In the genomic region with DNA sequence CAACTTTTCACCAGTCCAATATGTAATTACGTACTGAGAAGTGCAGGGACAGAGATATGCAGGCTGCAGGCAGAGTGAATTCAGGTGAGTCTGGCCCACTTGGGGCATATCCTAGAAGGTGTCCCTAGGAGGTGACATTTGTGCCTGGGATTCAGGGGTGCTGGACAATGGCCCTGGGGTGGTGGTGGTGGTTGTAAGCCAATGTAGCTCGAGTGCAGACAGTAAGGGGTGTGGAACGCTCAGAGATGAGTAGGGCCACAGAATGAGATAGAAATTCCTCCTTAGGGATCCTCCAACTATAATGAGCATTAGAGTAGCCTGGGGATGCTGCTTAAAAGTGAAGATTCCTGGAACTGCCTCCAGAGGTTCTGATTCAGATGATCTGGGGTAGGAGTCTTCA, we compare ENCODE assay signal across 26 cellular contexts.
"Had no signal": no experiment of that assay in that cellular context is flagged by ENCODE, and none has a peak within 500 bp of the region (broad histone marks: within the 10 kb centered on the region; RNA-seq: fewer than 3 reads in every experiment).

No MANE protein-coding gene starts in this region.

- DNase-seq: activated effector memory CD4-positive, alpha-beta T cell treated with anti-CD3 and anti-CD28 coated beads, Interleukin-2, amount 50 U/mL, for 16 hours; activated effector memory CD4-positive, alpha-beta T cell treated with Interleukin-2 at 50 U/mL for 16 hours; activated gamma-delta T cell; activated gamma-delta T cell treated with Interleukin-2 at 50 U/mL for 16 hours; activated naive CD4-positive, alpha-beta T cell; activated naive CD4-positive, alpha-beta T cell treated with anti-CD3 and anti-CD28 coated beads for 36 hours; activated naive CD4-positive, alpha-beta T cell treated with anti-CD3 and anti-CD28 coated beads, Interleukin-2, amount 10 ng/mL, durations not matched to agents 7 days and 5 days; activated naive CD4-positive, alpha-beta T cell treated with anti-CD3 and anti-CD28 coated beads, Interleukin-2, amount 50 U/mL, for 16 hours; activated naive CD4-positive, alpha-beta T cell treated with Interleukin-2 at 50 U/mL for 16 hours; activated naive CD8-positive, alpha-beta T cell treated with anti-CD3 and anti-CD28 coated beads for 36 hours; activated naive CD8-positive, alpha-beta T cell treated with anti-CD3 and anti-CD28 coated beads, Interleukin-2, amount 10 ng/mL, durations not matched to agents 7 days and 5 days; activated naive CD8-positive, alpha-beta T cell treated with anti-CD3 and anti-CD28 coated beads, Interleukin-2, amount 50 U/mL, for 24 hours; activated T-cell treated with anti-CD3 and anti-CD28 coated beads, Interleukin-2, amount 50 U/mL, for 24 hours; activated T-cell treated with anti-CD3 and anti-CD28 coated beads, Interleukin-2, amount 50 U/mL, for 4 hours; activated T-cell treated with anti-CD3 and anti-CD28 coated beads, Interleukin-2, amount 50 U/mL, for 48 hours; activated T-cell treated with anti-CD3 and anti-CD28 coated beads, Interleukin-2, amount 50 U/mL, for 72 hours; adrenal gland; amniotic stem cell; amygdala; anterior cingulate cortex; aorta; body of pancreas; brain microvascular endothelial cell; caudate nucleus; central memory CD4-positive, alpha-beta T cell; cerebellar nuclear complex had no signal
